Comparison of ENCODE assay signal across 24 cellular contexts in genomic region chr6:153083869-153084268, GRCh38. TPM values are rescaled to one million over a fixed set of nuclear protein-coding genes. Genes with fewer than 3 reads are reported as not detected.
"Had no signal": no experiment of that assay in that cellular context is flagged by ENCODE, and none has a peak within 500 bp of the region (broad histone marks: within the 10 kb centered on the region; RNA-seq: fewer than 3 reads in every experiment).

No MANE protein-coding gene starts in this region.

- H3K27ac ChIP-seq: dorsolateral prefrontal cortex, esophagus squamous epithelium, lower lobe of right lung, ovary, right lobe of liver, suprapubic skin, thyroid gland, vagina had no signal

- H3K27me3 ChIP-seq: dorsolateral prefrontal cortex, esophagus squamous epithelium, ovary, right lobe of liver, suprapubic skin, thyroid gland, vagina had no signal

- H3K27me3 Mint-ChIP-seq: progenitor cell of endocrine pancreas had no signal

- H3K4me3 ChIP-seq: dorsolateral prefrontal cortex, esophagus squamous epithelium, lower lobe of right lung, ovary, right lobe of liver, smooth muscle cell, suprapubic skin, thyroid gland, vagina had no signal

- H3K9me3 ChIP-seq: esophagus squamous epithelium, lower lobe of right lung, ovary, right lobe of liver, suprapubic skin, thyroid gland, vagina had no signal

- DNase-seq: dorsolateral prefrontal cortex; effector CD4-positive, alpha-beta T cell; endodermal cell; esophagus squamous epithelium; left ventricle myocardium superior; lower lobe of right lung; natural killer cell; occipital lobe; ovary; right lobe of liver; stimulated activated CD4-positive, alpha-beta T cell treated with anti-CD3 and anti-CD28 coated beads, Interleukin-12 subunit alpha, Interleukin-12 subunit beta, amount 100 ng/mL, for 4 hours; stimulated activated CD4-positive, alpha-beta T cell treated with anti-CD3 and anti-CD28 coated beads, Interleukin-1b, Interleukin-23, amount 100 ng/mL, for 48 hours; stimulated activated CD4-positive, alpha-beta T cell treated with anti-CD3 and anti-CD28 coated beads, Interleukin-4, amount 100 ng/mL, for 1 hour; stimulated activated CD8-positive, alpha-beta memory T cell treated with anti-CD3 and anti-CD28 coated beads, Interleukin-4, amount 100 ng/mL, for 48 hours; stimulated activated naive CD4-positive, alpha-beta T cell; stimulated activated naive CD8-positive, alpha-beta T cell treated with anti-CD3 and anti-CD28 coated beads, Interleukin-15, amount 100 ng/mL, for 72 hours; thyroid gland had no signal

- H3K4me1 ChIP-seq: esophagus squamous epithelium, lower lobe of right lung, right lobe of liver, suprapubic skin, thyroid gland, vagina had no signal

- H3K9me3 Mint-ChIP-seq: natural killer cell; stimulated activated naive CD8-positive, alpha-beta T cell treated with anti-CD3 and anti-CD28 coated beads, Interleukin-15, amount 100 ng/mL, for 72 hours had no signal

- H3K36me3 Mint-ChIP-seq: natural killer cell had no signal

- FAIRE-seq: frontal cortex, keratinocyte had no signal

- H3K4me1 Mint-ChIP-seq: natural killer cell; stimulated activated naive CD8-positive, alpha-beta T cell treated with anti-CD3 and anti-CD28 coated beads, Interleukin-15, amount 100 ng/mL, for 72 hours had no signal

- H3K36me3 ChIP-seq: esophagus squamous epithelium, lower lobe of right lung, ovary, right lobe of liver, suprapubic skin, thyroid gland, vagina had no signal

- H3K27ac Mint-ChIP-seq: endodermal cell, natural killer cell, progenitor cell of endocrine pancreas had no signal

- ATAC-seq: lower lobe of right lung; natural killer cell; right lobe of liver; stimulated activated naive CD8-positive, alpha-beta T cell treated with anti-CD3 and anti-CD28 coated beads, Interleukin-15, amount 100 ng/mL, for 72 hours had no signal

- H3K4me3 Mint-ChIP-seq: endodermal cell; natural killer cell; stimulated activated naive CD8-positive, alpha-beta T cell treated with anti-CD3 and anti-CD28 coated beads, Interleukin-15, amount 100 ng/mL, for 72 hours had no signal

RNA-seq across cellular contexts. Expression of gene RGS17, which starts 47.2 kb away (rescaled TPM):
- total RNA-seq: mononuclear cell, right lobe of liver had no signal
